Comparison of ENCODE assay signal across 6 cellular contexts in the genomic region with DNA sequence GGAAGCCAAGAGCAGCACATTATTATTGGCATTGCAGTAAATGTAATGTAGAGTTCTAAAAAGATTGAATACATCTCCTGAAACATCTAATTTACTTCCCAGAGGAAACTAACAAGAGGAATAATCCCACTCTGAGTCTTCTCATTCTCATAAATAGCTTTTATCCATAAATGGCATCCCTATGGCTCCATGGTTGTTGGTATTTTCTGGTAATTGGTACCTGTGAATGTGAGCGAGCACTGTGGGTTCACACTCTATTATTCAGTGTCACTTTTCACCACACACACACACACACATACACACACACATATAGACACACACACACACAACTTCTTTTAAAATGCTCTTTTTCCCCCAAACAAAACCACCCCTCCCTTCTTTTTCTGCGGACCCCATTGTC.
"Had no signal": no experiment of that assay in that cellular context is flagged by ENCODE, and none has a peak within 500 bp of the region (broad histone marks: within the 10 kb centered on the region; RNA-seq: fewer than 3 reads in every experiment).

No MANE protein-coding gene starts in this region.

- H3K27ac Mint-ChIP-seq: GM23338, H9 had no signal

- DNase-seq: H9, HCEC 1CT, IMR-90, KG1 had no signal

- H3K4me3 Mint-ChIP-seq: GM23338, H9 had no signal

- ATAC-seq: GM23338, K562 had no signal

- H3K9me3 Mint-ChIP-seq: GM23338, H9 had no signal
